1 cellular context compared by ENCODE assay signal in genomic region chr10:93080350-93081046, GRCh38.
TF ChIP-seq lines count a peak whose summit lies in the region.

No MANE protein-coding gene starts in this region.

TF ChIP-seq in K562, 482 proteins besides CTCF, POLR2A, EP300 and RAD21 (continued from another document):
- TF ChIP-seq, protein P1, sequence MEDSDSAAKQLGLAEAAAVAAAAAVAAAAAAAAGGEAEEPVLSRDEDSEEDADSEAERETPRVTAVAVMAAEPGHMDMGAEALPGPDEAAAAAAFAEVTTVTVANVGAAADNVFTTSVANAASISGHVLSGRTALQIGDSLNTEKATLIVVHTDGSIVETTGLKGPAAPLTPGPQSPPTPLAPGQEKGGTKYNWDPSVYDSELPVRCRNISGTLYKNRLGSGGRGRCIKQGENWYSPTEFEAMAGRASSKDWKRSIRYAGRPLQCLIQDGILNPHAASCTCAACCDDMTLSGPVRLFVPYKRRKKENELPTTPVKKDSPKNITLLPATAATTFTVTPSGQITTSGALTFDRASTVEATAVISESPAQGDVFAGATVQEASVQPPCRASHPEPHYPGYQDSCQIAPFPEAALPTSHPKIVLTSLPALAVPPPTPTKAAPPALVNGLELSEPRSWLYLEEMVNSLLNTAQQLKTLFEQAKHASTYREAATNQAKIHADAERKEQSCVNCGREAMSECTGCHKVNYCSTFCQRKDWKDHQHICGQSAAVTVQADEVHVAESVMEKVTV (CRISPR knock-in tag; IDR thresholded peaks at IDR 0.05): 0 out of 2 replicates have a peak, but pooled peaks have one; percentile 25
